In the genomic region with DNA sequence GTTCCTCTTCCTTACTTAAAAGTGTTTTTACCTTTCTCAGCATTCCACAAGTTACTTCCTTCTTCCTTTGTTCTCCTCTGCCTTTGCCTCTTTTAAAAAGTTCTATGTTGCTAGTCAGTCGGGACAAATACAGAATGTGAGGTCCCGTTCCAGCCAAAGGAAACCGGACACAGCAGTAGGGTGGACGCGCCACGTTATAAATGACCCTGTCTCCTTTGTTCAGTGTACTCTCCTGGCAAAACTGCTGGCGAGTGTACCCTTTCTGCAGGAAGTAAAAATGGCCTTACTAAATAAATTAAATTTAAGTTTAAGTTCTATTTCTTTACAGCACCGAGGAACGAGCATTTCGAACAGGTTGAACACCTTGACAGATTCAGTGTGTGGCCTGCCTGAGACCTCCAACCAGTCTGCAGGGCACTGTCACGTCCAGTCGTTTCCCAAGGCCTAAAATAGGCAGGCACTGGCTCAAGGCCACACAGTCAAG, we compare ENCODE assay signal across 1 cellular context.
TF ChIP-seq lines count a peak whose summit lies in the region.

No MANE protein-coding gene starts in this region.

TF ChIP-seq in HCT116, 20 proteins besides CTCF, POLR2A, EP300 and RAD21:
- TF ChIP-seq ZFX (IDR thresholded peaks at IDR 0.05): peak; percentile 78; the same call in 1 of the 2 replicates
TF ChIP-seq in HCT116: peak in this region for 1; not testable (repeated sequence) for 19.
